8 cellular contexts compared by ENCODE assay signal in the genomic region with DNA sequence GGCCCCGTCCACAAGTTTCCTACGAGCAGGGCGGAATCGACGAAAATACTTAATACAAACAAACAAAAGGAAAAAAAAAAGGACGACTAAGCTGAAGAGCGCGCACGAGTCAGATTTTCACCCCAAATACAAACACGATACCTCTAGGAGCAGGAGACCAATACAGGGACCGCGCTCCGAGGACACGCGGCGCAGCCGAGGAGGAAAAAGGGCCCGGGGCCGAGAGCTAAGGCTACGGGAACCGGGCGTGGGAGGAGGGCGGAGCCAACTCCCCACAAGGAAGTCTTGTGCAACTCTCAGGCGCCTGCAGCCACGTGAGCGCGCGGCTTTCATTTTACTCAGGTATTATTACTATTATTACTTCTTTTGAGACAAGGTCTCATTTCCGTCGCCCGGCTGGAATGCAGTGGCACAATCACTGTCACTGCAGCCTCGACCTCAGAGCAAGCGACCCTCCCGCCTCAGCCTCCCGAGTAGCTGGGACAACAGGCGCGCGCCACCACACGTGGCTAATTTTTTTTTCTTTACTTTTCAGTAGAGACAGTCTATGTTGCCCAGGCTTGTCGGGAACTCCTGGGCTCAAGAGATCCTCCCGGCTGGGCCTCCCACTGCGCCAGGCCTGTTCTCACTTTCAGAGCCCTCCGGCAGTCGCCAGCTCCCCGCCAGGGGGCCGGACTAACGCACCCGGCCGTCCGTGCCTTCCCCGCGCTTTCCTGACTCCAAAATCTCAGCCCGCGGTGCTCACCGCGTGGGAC. TPM values are rescaled to one million over a fixed set of nuclear protein-coding genes. Genes with fewer than 3 reads are reported as not detected.
A peak's percentile ranks its signal among the peaks of the same experiment; 100 is the strongest.
DNase-seq lines count a peak whose midpoint lies in the region; ATAC-seq, FAIRE-seq and TF ChIP-seq lines count a peak whose summit lies in the region.

No MANE protein-coding gene starts in this region.

- TF ChIP-seq EP300 in HepG2 (IDR thresholded peaks at IDR 0.05; ENCODE audit: low read depth in 2 of 2, low read length in 2 of 2) (no peak; a peak in 1 of 4 replicates), HepG2 (CRISPR knock-in tag; IDR thresholded peaks at IDR 0.05; ENCODE audit: borderline replicate concordance) (no peak)

- TF ChIP-seq CTCF in HepG2 (CRISPR knock-in tag; IDR thresholded peaks at IDR 0.05) = peak; percentile 59

- peaks cover 65% of the 10 kb centered on the region for H3K79me2 ChIP-seq in HepG2 (ENCODE audit: insufficient read depth, low read length)

- H3K4me2 ChIP-seq in HepG2 (ENCODE audit: low read depth, low read length) = peak overlapping the region; percentile 94

- peak; percentile 78 to 94 for TF ChIP-seq POLR2A in HepG2 (IDR thresholded peaks at IDR 0.05; ENCODE audit: insufficient read depth in 1 of 2, low read depth in 2 of 2, low read length in 2 of 2)

- intact Hi-C loops in HepG2 (cut with micrococcal nuclease; ENCODE audit: unreplicated experiment) = loop anchor here (1.0 kb wide), 1 partner anchor 8 kb away; no protein-coding TSS in a partner anchor

- 0 out of 5 replicates have a peak, but pooled peaks cover 0 to 13% of the 10 kb centered on the region in 2 experiments for H3K36me3 ChIP-seq in HepG2 (replicated peaks in 1 of 2; ENCODE audit: control insufficient read depth in 1 of 2, insufficient read depth in 2 of 2, low read length in 2 of 2)

- peak overlapping the region; percentile 100 for H3K27ac ChIP-seq in HepG2 (ENCODE audit: extremely low read length, insufficient read depth, low read length)

- peak; percentile 34; the same call in 1 of the 2 replicates for TF ChIP-seq RAD21 in HepG2 (CRISPR knock-in tag; IDR thresholded peaks at IDR 0.05)

- H3K9me3 ChIP-seq in HepG2 (ENCODE audit: low read length) = no peaks in the 10 kb centered on the region

- FAIRE-seq in HepG2 (lab: Jason Lieb, UNC) = no peak

- DNase-seq in AML-193 (lab: John Stamatoyannopoulos, UW) (peak; percentile 80), NCI-H345 treated with DMSO at 0.1 percent for 48 hours (lab: John Stamatoyannopoulos, UW; ENCODE audit: unreplicated experiment) (peak; percentile 59), dedifferentiated amniotic fluid mesenchymal stem cell (ENCODE audit: extremely low spot score) (peak; percentile 83), HepG2 (ENCODE audit: low spot score) (peak; percentile 89)
- peak; percentile 95 for DNase-seq in activated CD4-positive, alpha-beta T cell treated with anti-CD3 and anti-CD28 coated beads for 48 hours
- DNase-seq in stimulated activated CD4-positive, alpha-beta T cell treated with anti-CD3 and anti-CD28 coated beads, Interleukin-2, amount 100 ng/mL, for 48 hours = peak; percentile 85 to 87

- no peaks in the 10 kb centered on the region; a peak in 1 of 5 replicates for H3K27me3 ChIP-seq in HepG2 (ENCODE audit: control insufficient read depth in 1 of 2, insufficient read depth in 2 of 2, low read length in 2 of 2)

- under 1% methylated on average over 43 of the region's 56 CpGs for WGBS in HepG2 (ENCODE audit: low lambda C conversion rate)

- in situ Hi-C loops in HepG2 (cut with HindIII; ENCODE audit: extremely low pct_ligation_motif_present, low pct_unique_long_range_greater_than_20kb) = loop anchor here (25.0 kb wide), 1 partner anchor 1555 kb away; the partner anchor contains the start of gene RASSF4

- H3K4me1 ChIP-seq in HepG2 (ENCODE audit: insufficient read depth, low read length) = peaks cover 66% of the 10 kb centered on the region

- POLR2A ChIA-PET in HepG2 (lab: Yijun Ruan, JAX) = interaction anchor here (0.6 to 2.5 kb wide), 9 partner anchors 10 to 53 kb away, joined by 3 to 51 read pairs (median 4); partner anchors contain the start of gene ZNF487

- peaks cover 49% of the 10 kb centered on the region for H4K20me1 ChIP-seq in HepG2 (ENCODE audit: insufficient read depth, low read length)

- ATAC-seq in GM18873 (IDR thresholded peaks at IDR 0.05; ENCODE audit: low FRiP score, unreplicated experiment) (peak; percentile 39), HG03108 (IDR thresholded peaks at IDR 0.05; ENCODE audit: unreplicated experiment) (peak; percentile 41), HepG2 (peak; percentile 53)

- peak overlapping the region; percentile 86 to 95 (median 87) for H3K4me3 ChIP-seq in HepG2 (replicated peaks in 1 of 3; ENCODE audit: insufficient read depth in 1 of 3, low read depth in 2 of 3, low read length in 3 of 3)

- TSS peak; percentile 36 for BruUV-seq in HepG2 (replicated peaks; lab: Mats Ljungman, UMichigan)

- no peak overlapping the region for H2AFZ ChIP-seq in HepG2 (ENCODE audit: low read length)

- peak overlapping the region; percentile 99 for H3K9ac ChIP-seq in HepG2 (ENCODE audit: insufficient read depth, low read depth, low read length)

- CTCF ChIA-PET in HepG2 (lab: Yijun Ruan, JAX; ENCODE audit: low intra/inter-chr PET ratio, low total read pairs) = no interaction called here

RNA-seq across cellular contexts. Expression of gene HNRNPF, which starts 1.2 kb away (rescaled TPM):
- total RNA-seq in HepG2 (2016; rRNA removed; fragmentation: Illumina TruSeq; extraction: Trizol) = 308 and 449 TPM in 2 replicates
- total RNA-seq in HepG2 (2016; cell fraction: cytosol; rRNA removed; fragmentation: Illumina TruSeq; extraction: Trizol; ENCODE audit: low read depth) = 44.9 and 49.9 TPM in 2 replicates
- total RNA-seq in HepG2 (2016; cell fraction: insoluble cytoplasmic fraction; rRNA removed; fragmentation: Illumina TruSeq; extraction: Trizol) = 322 and 435 TPM in 2 replicates
- 123 and 131 TPM in 2 replicates for total RNA-seq in HepG2 (2016; cell fraction: membrane; rRNA removed; fragmentation: Illumina TruSeq; extraction: Trizol)
- total RNA-seq in HepG2 (2016; cell fraction: nucleus; rRNA removed; fragmentation: Illumina TruSeq; extraction: Trizol) = 111 and 121 TPM in 2 replicates
- 166 and 177 TPM in 2 replicates for polyA plus RNA-seq in HepG2 (2011; rRNA removed)
- 147 and 166 TPM in 2 replicates for polyA plus RNA-seq in HepG2 (2011; cell fraction: cytosol; rRNA removed)
- 137 and 153 TPM in 2 replicates for polyA plus RNA-seq in HepG2 (2011; cell fraction: nucleus; rRNA removed)
- polyA plus RNA-seq in HepG2 (2012) = 134 and 169 TPM in 2 replicates
- 19.5 and 22.4 TPM in 2 replicates for polyA plus RNA-seq in HepG2 (2016; cell fraction: cytosol; fragmentation: Illumina TruSeq; extraction: Trizol; ENCODE audit: low read depth)
- polyA plus RNA-seq in HepG2 (2016; cell fraction: insoluble cytoplasmic fraction; fragmentation: Illumina TruSeq; extraction: Trizol; ENCODE audit: low read depth) = 388 and 410 TPM in 2 replicates
- 49.0 and 51.7 TPM in 2 replicates for polyA plus RNA-seq in HepG2 (2016; cell fraction: membrane; fragmentation: Illumina TruSeq; extraction: Trizol; ENCODE audit: low read depth)
- 178 and 179 TPM in 2 replicates for polyA plus RNA-seq in HepG2 (2016; cell fraction: nucleus; fragmentation: Illumina TruSeq; extraction: Trizol; ENCODE audit: insufficient read depth, low read depth)
- polyA minus RNA-seq in HepG2 (2011; rRNA and poly(A)+ RNA removed; ENCODE audit: low replicate concordance) = 271 and 284 TPM in 2 replicates
- 121 and 128 TPM in 2 replicates for polyA minus RNA-seq in HepG2 (2011; cell fraction: cytosol; rRNA and poly(A)+ RNA removed)
- 64.2 and 75.8 TPM in 2 replicates for polyA minus RNA-seq in HepG2 (2011; cell fraction: nucleus; rRNA and poly(A)+ RNA removed)

RNA-seq across cellular contexts. Expression of gene ZNF487, which starts 29.2 kb away (rescaled TPM):
- 6.1 and 7.4 TPM in 2 replicates for total RNA-seq in HepG2 (2016; rRNA removed; fragmentation: Illumina TruSeq; extraction: Trizol)
- 3.3 and 6.4 TPM in 2 replicates for total RNA-seq in HepG2 (2016; cell fraction: cytosol; rRNA removed; fragmentation: Illumina TruSeq; extraction: Trizol; ENCODE audit: low read depth)
- 6.3 and 8.8 TPM in 2 replicates for total RNA-seq in HepG2 (2016; cell fraction: insoluble cytoplasmic fraction; rRNA removed; fragmentation: Illumina TruSeq; extraction: Trizol)
- 5.5 and 7.7 TPM in 2 replicates for total RNA-seq in HepG2 (2016; cell fraction: membrane; rRNA removed; fragmentation: Illumina TruSeq; extraction: Trizol)
- total RNA-seq in HepG2 (2016; cell fraction: nucleus; rRNA removed; fragmentation: Illumina TruSeq; extraction: Trizol) = 3.5 and 6.0 TPM in 2 replicates
- 6.6 and 8.8 TPM in 2 replicates for polyA plus RNA-seq in HepG2 (2011; rRNA removed)
- polyA plus RNA-seq in HepG2 (2011; cell fraction: cytosol; rRNA removed) = 3.6 and 5.2 TPM in 2 replicates
- polyA plus RNA-seq in HepG2 (2011; cell fraction: nucleus; rRNA removed) = 1.8 and 13.7 TPM in 2 replicates
- 2.6 and 3.3 TPM in 2 replicates for polyA plus RNA-seq in HepG2 (2012)
- 5.4 and 5.7 TPM in 2 replicates for polyA plus RNA-seq in HepG2 (2016; cell fraction: cytosol; fragmentation: Illumina TruSeq; extraction: Trizol; ENCODE audit: low read depth)
- 5.9 and 7.2 TPM in 2 replicates for polyA plus RNA-seq in HepG2 (2016; cell fraction: insoluble cytoplasmic fraction; fragmentation: Illumina TruSeq; extraction: Trizol; ENCODE audit: low read depth)
- polyA plus RNA-seq in HepG2 (2016; cell fraction: membrane; fragmentation: Illumina TruSeq; extraction: Trizol; ENCODE audit: low read depth) = 6.0 and 8.7 TPM in 2 replicates
- 4.2 and 8.8 TPM in 2 replicates for polyA plus RNA-seq in HepG2 (2016; cell fraction: nucleus; fragmentation: Illumina TruSeq; extraction: Trizol; ENCODE audit: insufficient read depth, low read depth)
- 3.5 and 7.7 TPM in 2 replicates for polyA minus RNA-seq in HepG2 (2011; rRNA and poly(A)+ RNA removed; ENCODE audit: low replicate concordance)
- polyA minus RNA-seq in HepG2 (2011; cell fraction: cytosol; rRNA and poly(A)+ RNA removed) = 1.1 and 1.7 TPM in 2 replicates
- 4.8 and 6.7 TPM in 2 replicates for polyA minus RNA-seq in HepG2 (2011; cell fraction: nucleus; rRNA and poly(A)+ RNA removed)

RNA-seq across cellular contexts. Expression of gene FXYD4, which starts 36.3 kb away (rescaled TPM):
- not detected in 2 replicates for total RNA-seq in HepG2 (2016; rRNA removed; fragmentation: Illumina TruSeq; extraction: Trizol)
- total RNA-seq in HepG2 (2016; cell fraction: cytosol; rRNA removed; fragmentation: Illumina TruSeq; extraction: Trizol; ENCODE audit: low read depth) = not detected in 2 replicates
- total RNA-seq in HepG2 (2016; cell fraction: insoluble cytoplasmic fraction; rRNA removed; fragmentation: Illumina TruSeq; extraction: Trizol) = not detected in 2 replicates
- not detected in 2 replicates for total RNA-seq in HepG2 (2016; cell fraction: membrane; rRNA removed; fragmentation: Illumina TruSeq; extraction: Trizol)
- not detected in 2 replicates for total RNA-seq in HepG2 (2016; cell fraction: nucleus; rRNA removed; fragmentation: Illumina TruSeq; extraction: Trizol)
- polyA plus RNA-seq in HepG2 (2011; rRNA removed) = not detected in 2 replicates
- not detected in 2 replicates for polyA plus RNA-seq in HepG2 (2011; cell fraction: cytosol; rRNA removed)
- not detected in 2 replicates for polyA plus RNA-seq in HepG2 (2011; cell fraction: nucleus; rRNA removed)
- polyA plus RNA-seq in HepG2 (2012) = not detected in 2 replicates
- polyA plus RNA-seq in HepG2 (2016; cell fraction: cytosol; fragmentation: Illumina TruSeq; extraction: Trizol; ENCODE audit: low read depth) = not detected in 2 replicates
- not detected in 2 replicates for polyA plus RNA-seq in HepG2 (2016; cell fraction: insoluble cytoplasmic fraction; fragmentation: Illumina TruSeq; extraction: Trizol; ENCODE audit: low read depth)
- polyA plus RNA-seq in HepG2 (2016; cell fraction: membrane; fragmentation: Illumina TruSeq; extraction: Trizol; ENCODE audit: low read depth) = not detected in 2 replicates
- polyA plus RNA-seq in HepG2 (2016; cell fraction: nucleus; fragmentation: Illumina TruSeq; extraction: Trizol; ENCODE audit: insufficient read depth, low read depth) = not detected in 2 replicates
- polyA minus RNA-seq in HepG2 (2011; rRNA and poly(A)+ RNA removed; ENCODE audit: low replicate concordance) = 0.21 TPM in 1 of 2 replicates, not detected in the other
- polyA minus RNA-seq in HepG2 (2011; cell fraction: cytosol; rRNA and poly(A)+ RNA removed) = not detected in 2 replicates
- not detected in 2 replicates for polyA minus RNA-seq in HepG2 (2011; cell fraction: nucleus; rRNA and poly(A)+ RNA removed)

Comparison
In these comparisons a context has a peak if more than half of its experiments do, and no peak if none do; other contexts are left out.
1. Peak in every context shown above with its lines: DNase-seq, ATAC-seq, H3K4me3 ChIP-seq and H3K27ac ChIP-seq.